10 cellular contexts compared by ENCODE assay signal in genomic region chr14:34220921-34221320, GRCh38.
DNase-seq lines count a peak whose midpoint lies in the region; ATAC-seq, FAIRE-seq and TF ChIP-seq lines count a peak whose summit lies in the region.
"Had no signal": no experiment of that assay in that cellular context is flagged by ENCODE, and none has a peak within 500 bp of the region (broad histone marks: within the 10 kb centered on the region; RNA-seq: fewer than 3 reads in every experiment).

No MANE protein-coding gene starts in this region.

- ATAC-seq in GM18502 (IDR thresholded peaks at IDR 0.05; ENCODE audit: poor library complexity, unreplicated experiment) (peak; percentile 98), GM19463 (IDR thresholded peaks at IDR 0.05; ENCODE audit: unreplicated experiment) (peak; percentile 98), HG03175 (IDR thresholded peaks at IDR 0.05; ENCODE audit: unreplicated experiment) (peak; percentile 84)

- no peak for TF ChIP-seq CTCF in ascending aorta (IDR thresholded peaks at IDR 0.05)
- no peak for TF ChIP-seq CTCF in D721Med (IDR thresholded peaks at IDR 0.05; ENCODE audit: insufficient read depth, missing control alignments)

- H3K36me3 ChIP-seq in ascending aorta, result no peaks in the 10 kb centered on the region

- no peak overlapping the region for H3K27ac ChIP-seq in ascending aorta
- H3K27ac ChIP-seq: SK-N-MC had no signal

- no peaks in the 10 kb centered on the region for H3K9me3 ChIP-seq in ascending aorta

- H3K4me1 Mint-ChIP-seq in activated CD4-positive, alpha-beta memory T cell treated with anti-CD3 and anti-CD28 coated beads, Interleukin-2, amount 10 ng/mL, durations not matched to agents 7 days and 5 days, result peaks cover 14% of the 10 kb centered on the region

- peak overlapping the region; percentile 10 for H3K27ac Mint-ChIP-seq in activated CD4-positive, alpha-beta memory T cell treated with anti-CD3 and anti-CD28 coated beads, Interleukin-2, amount 10 ng/mL, durations not matched to agents 7 days and 5 days

- H3K4me1 ChIP-seq in ascending aorta, result no peaks in the 10 kb centered on the region

- H3K27me3 ChIP-seq in ascending aorta, result no peaks in the 10 kb centered on the region

- POLR2A ChIA-PET in activated CD4-positive, alpha-beta memory T cell treated with anti-CD3 and anti-CD28 coated beads, Interleukin-2, amount 10 ng/mL, durations not matched to agents 7 days and 5 days (lab: Charles Lee), result interaction anchor here (2.8 kb wide), 1 partner anchor 8 kb away, joined by 12 read pairs; no protein-coding TSS in a partner anchor

- no peaks in the 10 kb centered on the region for H3K9me3 Mint-ChIP-seq in activated CD4-positive, alpha-beta memory T cell treated with anti-CD3 and anti-CD28 coated beads, Interleukin-2, amount 10 ng/mL, durations not matched to agents 7 days and 5 days

- intact Hi-C loops in ascending aorta (cut with DNase I), result no loop called here

- no peaks in the 10 kb centered on the region for H3K36me3 Mint-ChIP-seq in activated CD4-positive, alpha-beta memory T cell treated with anti-CD3 and anti-CD28 coated beads, Interleukin-2, amount 10 ng/mL, durations not matched to agents 7 days and 5 days (ENCODE audit: low read depth)

- H3K4me3 ChIP-seq in ascending aorta, result no peak overlapping the region
- H3K4me3 ChIP-seq: SK-N-MC had no signal

- peak; percentile 30 for DNase-seq in activated CD4-positive, alpha-beta memory T cell treated with anti-CD3 and anti-CD28 coated beads, Interleukin-2, amount 10 ng/mL, durations not matched to agents 7 days and 5 days
- no peak for DNase-seq in ascending aorta (ENCODE audit: low spot score in 2 of 2)
- DNase-seq in D721Med (ENCODE audit: insufficient read length, low spot score), result no peak
- no peak for DNase-seq in iPS-NIHi7 (ENCODE audit: extremely low spot score)
- no peak for DNase-seq in A172 (ENCODE audit: low spot score)

- H3K27me3 Mint-ChIP-seq in activated CD4-positive, alpha-beta memory T cell treated with anti-CD3 and anti-CD28 coated beads, Interleukin-2, amount 10 ng/mL, durations not matched to agents 7 days and 5 days, result peaks cover 11% of the 10 kb centered on the region

- no peak for FAIRE-seq in D721Med (lab: Jason Lieb, UNC)
- FAIRE-seq: G401.6 had no signal

- no peak overlapping the region for H3K4me3 Mint-ChIP-seq in activated CD4-positive, alpha-beta memory T cell treated with anti-CD3 and anti-CD28 coated beads, Interleukin-2, amount 10 ng/mL, durations not matched to agents 7 days and 5 days

- CTCF ChIA-PET in activated CD4-positive, alpha-beta memory T cell treated with anti-CD3 and anti-CD28 coated beads, Interleukin-2, amount 10 ng/mL, durations not matched to agents 7 days and 5 days (lab: Charles Lee), result interaction anchor here (0.7 to 1.7 kb wide), 3 partner anchors 122 to 428 kb away, joined by 3 to 5 read pairs (median 3); no protein-coding TSS in a partner anchor
